ENCODE assay signal across 20 cellular contexts in the genomic region with DNA sequence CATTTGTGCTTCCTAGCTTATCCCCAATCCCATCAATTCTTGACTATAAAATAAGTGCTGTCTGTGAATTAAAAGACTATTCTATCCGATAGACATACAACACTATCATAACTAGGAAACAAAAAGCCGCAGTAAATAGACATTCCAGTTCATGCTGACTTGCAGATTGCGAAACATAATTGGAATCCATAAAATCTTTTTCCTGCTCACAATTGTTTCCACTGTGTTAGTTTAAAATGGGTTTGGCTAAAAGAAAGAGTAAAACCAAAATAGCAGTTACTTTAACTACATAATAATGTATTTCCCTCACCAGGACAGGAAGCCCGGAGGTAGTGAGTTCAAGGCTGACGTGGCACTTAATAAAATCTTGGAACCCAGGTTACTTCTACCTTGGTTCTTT. TPM values are rescaled to one million over a fixed set of nuclear protein-coding genes. Genes with fewer than 3 reads are reported as not detected.
"Had no signal": no experiment of that assay in that cellular context is flagged by ENCODE, and none has a peak within 500 bp of the region (broad histone marks: within the 10 kb centered on the region; RNA-seq: fewer than 3 reads in every experiment).

No MANE protein-coding gene starts in this region.

- H3K27me3 ChIP-seq: cardiac muscle cell, tibial artery, uterus had no signal

- H3K36me3 ChIP-seq: cardiac muscle cell, esophagus muscularis mucosa, tibial artery, uterus, WERI-Rb-1 had no signal

- H3K4me3 Mint-ChIP-seq: activated CD4-positive, alpha-beta T cell treated with anti-CD3 and anti-CD28 coated beads for 36 hours; activated CD8-positive, alpha-beta T cell treated with anti-CD3 and anti-CD28 coated beads for 36 hours; activated T-cell treated with anti-CD3 and anti-CD28 coated beads, Interleukin-2, amount 50 U/mL, for 4 hours; memory B cell; natural killer cell treated with Interleukin-12 subunit alpha and Interleukin-12 subunit beta and Interleukin-15 and Interleukin-18, amount 100 ng/mL, for 72 hours; stimulated activated memory B cell treated with anti-CD40 and anti-IgM and Interleukin-4, amounts not matched to agents 10 μg/mL and 1 μg/mL and 100 μg/mL, for 72 hours had no signal

- H3K4me1 ChIP-seq: esophagus muscularis mucosa, tibial artery, uterus had no signal

- H3K27ac ChIP-seq: cardiac muscle cell, esophagus muscularis mucosa, tibial artery, uterus, WERI-Rb-1 had no signal

- H3K4me3 ChIP-seq: cardiac muscle cell, esophagus muscularis mucosa, tibial artery, uterus had no signal

- ATAC-seq: activated CD4-positive, alpha-beta T cell treated with anti-CD3 and anti-CD28 coated beads for 36 hours; activated CD8-positive, alpha-beta T cell treated with anti-CD3 and anti-CD28 coated beads for 36 hours; activated T-cell treated with anti-CD3 and anti-CD28 coated beads, Interleukin-2, amount 50 U/mL, for 4 hours; left ventricle myocardium superior; natural killer cell treated with Interleukin-12 subunit alpha and Interleukin-12 subunit beta and Interleukin-15 and Interleukin-18, amount 100 ng/mL, for 72 hours; stimulated activated memory B cell treated with anti-CD40 and anti-IgM and Interleukin-4, amounts not matched to agents 10 μg/mL and 1 μg/mL and 100 μg/mL, for 72 hours had no signal

- DNase-seq: activated CD4-positive, alpha-beta T cell treated with anti-CD3 and anti-CD28 coated beads for 36 hours; activated CD8-positive, alpha-beta T cell treated with anti-CD3 and anti-CD28 coated beads for 36 hours; activated effector memory CD4-positive, alpha-beta T cell treated with Interleukin-2 at 50 U/mL for 16 hours; activated naive CD4-positive, alpha-beta T cell treated with anti-CD3 and anti-CD28 coated beads, Interleukin-2, amount 50 U/mL, for 16 hours; activated T-cell treated with anti-CD3 and anti-CD28 coated beads, Interleukin-2, amount 50 U/mL, for 4 hours; hippocampal formation; left ventricle myocardium superior; retina; stimulated activated CD4-positive, alpha-beta T cell treated with anti-CD3 and anti-CD28 coated beads, Interleukin-2, amount 100 ng/mL, for 48 hours; tibial artery; uterus; WERI-Rb-1 had no signal

- H3K9me3 Mint-ChIP-seq: activated CD8-positive, alpha-beta T cell treated with anti-CD3 and anti-CD28 coated beads for 36 hours; activated T-cell treated with anti-CD3 and anti-CD28 coated beads, Interleukin-2, amount 50 U/mL, for 4 hours; memory B cell; natural killer cell treated with Interleukin-12 subunit alpha and Interleukin-12 subunit beta and Interleukin-15 and Interleukin-18, amount 100 ng/mL, for 72 hours; stimulated activated memory B cell treated with anti-CD40 and anti-IgM and Interleukin-4, amounts not matched to agents 10 μg/mL and 1 μg/mL and 100 μg/mL, for 72 hours had no signal

- H3K36me3 Mint-ChIP-seq: memory B cell; natural killer cell treated with Interleukin-12 subunit alpha and Interleukin-12 subunit beta and Interleukin-15 and Interleukin-18, amount 100 ng/mL, for 72 hours; stimulated activated memory B cell treated with anti-CD40 and anti-IgM and Interleukin-4, amounts not matched to agents 10 μg/mL and 1 μg/mL and 100 μg/mL, for 72 hours had no signal

- H3K4me1 Mint-ChIP-seq: activated CD4-positive, alpha-beta T cell treated with anti-CD3 and anti-CD28 coated beads for 36 hours; memory B cell had no signal

- H3K27ac Mint-ChIP-seq: activated CD4-positive, alpha-beta T cell treated with anti-CD3 and anti-CD28 coated beads for 36 hours; activated CD8-positive, alpha-beta T cell treated with anti-CD3 and anti-CD28 coated beads for 36 hours; memory B cell; natural killer cell treated with Interleukin-12 subunit alpha and Interleukin-12 subunit beta and Interleukin-15 and Interleukin-18, amount 100 ng/mL, for 72 hours; stimulated activated memory B cell treated with anti-CD40 and anti-IgM and Interleukin-4, amounts not matched to agents 10 μg/mL and 1 μg/mL and 100 μg/mL, for 72 hours had no signal

- H3K9me3 ChIP-seq: esophagus muscularis mucosa, tibial artery, uterus had no signal

RNA-seq across cellular contexts. Expression of a gene that starts 17.2 kb away (rescaled TPM):
- total RNA-seq: activated CD4-positive, alpha-beta T cell treated with anti-CD3 and anti-CD28 coated beads for 36 hours; activated CD8-positive, alpha-beta T cell treated with anti-CD3 and anti-CD28 coated beads for 36 hours; activated T-cell treated with anti-CD3 and anti-CD28 coated beads, Interleukin-2, amount 50 U/mL, for 4 hours; cardiac muscle cell; esophagus muscularis mucosa; left ventricle myocardium superior; natural killer cell treated with Interleukin-12 subunit alpha and Interleukin-12 subunit beta and Interleukin-15 and Interleukin-18, amount 100 ng/mL, for 72 hours; skeletal muscle tissue; subcutaneous adipose tissue; uterus had no signal
- polyA plus RNA-seq: cardiac muscle cell, keratinocyte had no signal
